In the genomic region with DNA sequence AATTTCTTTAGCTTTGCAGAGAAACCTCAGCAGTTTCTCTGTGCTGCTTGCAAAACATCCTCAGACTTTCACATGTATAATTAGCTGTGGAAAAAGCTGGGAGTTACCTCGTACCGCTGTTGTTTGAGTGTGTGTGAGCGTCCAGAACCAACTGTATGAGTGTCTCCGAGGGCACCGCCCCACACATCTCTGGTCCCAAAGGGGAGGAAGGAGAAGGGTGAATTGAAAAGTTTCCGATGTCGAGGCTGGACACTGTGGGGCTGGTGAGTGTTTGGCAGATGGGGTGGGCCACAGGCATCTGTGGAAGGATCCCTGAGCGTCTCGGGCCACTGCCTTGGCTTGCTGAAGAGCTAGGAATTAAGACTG, we compare ENCODE assay signal across 8 cellular contexts. TPM values are rescaled to one million over a fixed set of nuclear protein-coding genes. Genes with fewer than 3 reads are reported as not detected.
DNase-seq lines count a peak whose midpoint lies in the region; ATAC-seq and TF ChIP-seq lines count a peak whose summit lies in the region.

No MANE protein-coding gene starts in this region.

- H3K4me1 ChIP-seq in neutrophil (ENCODE audit: control insufficient read depth in 1 of 2, insufficient read depth in 1 of 2, low read depth in 1 of 2, low read length in 1 of 2) = peaks cover 40 to 43% of the 10 kb centered on the region in 2 experiments

- no peaks in the 10 kb centered on the region for H3K36me3 ChIP-seq in BJ (ENCODE audit: control insufficient read depth, insufficient read depth, low read length)
- no peaks in the 10 kb centered on the region for H3K36me3 ChIP-seq in neutrophil

- peak overlapping the region; percentile 97 for H3K27ac ChIP-seq in HL-60 (replicated peaks)
- peak overlapping the region; percentile 69 for H3K27ac ChIP-seq in neutrophil

- POLR2A ChIA-PET in BJ (lab: Charles Lee) = interaction anchor here (0.6 kb wide), 1 partner anchor 80 kb away, joined by 7 read pairs; no protein-coding TSS in a partner anchor
- POLR2A ChIA-PET in activated CD8-positive, alpha-beta T cell treated with anti-CD3 and anti-CD28 coated beads, Interleukin-2, amount 10 ng/mL, durations not matched to agents 7 days and 5 days (lab: Charles Lee) = interaction anchor here (0.6 to 2.7 kb wide), 6 partner anchors 20 to 72 kb away, joined by 3 to 13 read pairs (median 4); no protein-coding TSS in a partner anchor

- H3K4me1 Mint-ChIP-seq in activated CD8-positive, alpha-beta T cell treated with anti-CD3 and anti-CD28 coated beads, Interleukin-2, amount 10 ng/mL, durations not matched to agents 7 days and 5 days (ENCODE audit: low read depth) = peaks cover 59% of the 10 kb centered on the region

- no peak for DNase-seq in BJ (ENCODE audit: low read depth)
- DNase-seq in HL-60 (ENCODE audit: low read depth in 1 of 2, low spot score in 1 of 2) = peak; percentile 46 to 55
- peak; percentile 39 for DNase-seq in activated CD8-positive, alpha-beta T cell treated with anti-CD3 and anti-CD28 coated beads, Interleukin-2, amount 10 ng/mL, durations not matched to agents 7 days and 5 days
- DNase-seq in fibroblast of pulmonary artery (ENCODE audit: low read depth) = no peak
- DNase-seq in HPDE6-E6E7 (ENCODE audit: extremely low spot score) = no peak
- DNase-seq in COLO829 (ENCODE audit: low spot score) = no peak
- DNase-seq in GM19240 (ENCODE audit: insufficient read length, low spot score) = no peak

- CTCF ChIA-PET in BJ (lab: Yijun Ruan, JAX) = interaction anchor here (0.9 to 2.2 kb wide), 4 partner anchors 75 to 123 kb away, joined by 3 to 7 read pairs (median 4); no protein-coding TSS in a partner anchor
- CTCF ChIA-PET in activated CD8-positive, alpha-beta T cell treated with anti-CD3 and anti-CD28 coated beads, Interleukin-2, amount 10 ng/mL, durations not matched to agents 7 days and 5 days (lab: Charles Lee) = interaction anchor here (1.2 to 4.9 kb wide), 10 partner anchors 11 to 74 kb away, joined by 4 to 114 read pairs (median 19); no protein-coding TSS in a partner anchor

- peak overlapping the region; percentile 89 for H3K4me3 ChIP-seq in BJ (ENCODE audit: low read depth, low read length)
- peak overlapping the region; percentile 48 for H3K4me3 ChIP-seq in HL-60 (replicated peaks; ENCODE audit: insufficient read depth, low read length)
- peak overlapping the region; percentile 82 for H3K4me3 ChIP-seq in fibroblast of pulmonary artery (replicated peaks; ENCODE audit: low read depth, low read length)
- peak overlapping the region; percentile 63 to 81 for H3K4me3 ChIP-seq in neutrophil (ENCODE audit: low read depth in 1 of 2, low read length in 1 of 2)

- TF ChIP-seq CTCF in BJ (IDR thresholded peaks at IDR 0.05; ENCODE audit: insufficient read depth, low read depth, low read length) (no peak), HL-60 (IDR thresholded peaks at IDR 0.05; ENCODE audit: insufficient read depth, low read length) (no peak), fibroblast of pulmonary artery (IDR thresholded peaks at IDR 0.05; ENCODE audit: low read length, missing control alignments) (no peak), neutrophil (IDR thresholded peaks at IDR 0.05) (no peak)

- peaks cover 31% of the 10 kb centered on the region for H3K36me3 Mint-ChIP-seq in activated CD8-positive, alpha-beta T cell treated with anti-CD3 and anti-CD28 coated beads, Interleukin-2, amount 10 ng/mL, durations not matched to agents 7 days and 5 days (ENCODE audit: low read depth)

- H3K27me3 Mint-ChIP-seq in activated CD8-positive, alpha-beta T cell treated with anti-CD3 and anti-CD28 coated beads, Interleukin-2, amount 10 ng/mL, durations not matched to agents 7 days and 5 days (ENCODE audit: low read depth) = no peaks in the 10 kb centered on the region

- no peaks in the 10 kb centered on the region for H3K27me3 ChIP-seq in BJ (ENCODE audit: control insufficient read depth, insufficient read depth, low read length)
- no peaks in the 10 kb centered on the region for H3K27me3 ChIP-seq in HL-60 (ENCODE audit: insufficient read depth, poor library complexity, severe bottlenecking)
- H3K27me3 ChIP-seq in neutrophil = no peaks in the 10 kb centered on the region

- peak overlapping the region; percentile 90 for H3K4me3 Mint-ChIP-seq in activated CD8-positive, alpha-beta T cell treated with anti-CD3 and anti-CD28 coated beads, Interleukin-2, amount 10 ng/mL, durations not matched to agents 7 days and 5 days

- H3K9me3 ChIP-seq in neutrophil = no peaks in the 10 kb centered on the region

- H3K9me3 Mint-ChIP-seq in activated CD8-positive, alpha-beta T cell treated with anti-CD3 and anti-CD28 coated beads, Interleukin-2, amount 10 ng/mL, durations not matched to agents 7 days and 5 days (ENCODE audit: insufficient read depth) = no peaks in the 10 kb centered on the region

- peak overlapping the region; percentile 71 for H3K27ac Mint-ChIP-seq in activated CD8-positive, alpha-beta T cell treated with anti-CD3 and anti-CD28 coated beads, Interleukin-2, amount 10 ng/mL, durations not matched to agents 7 days and 5 days

- peak; percentile 7 for ATAC-seq in activated CD8-positive, alpha-beta T cell treated with anti-CD3 and anti-CD28 coated beads, Interleukin-2, amount 10 ng/mL, durations not matched to agents 7 days and 5 days

RNA-seq across cellular contexts. Expression of a gene that starts 1.2 kb away (rescaled TPM):
- polyA plus RNA-seq in BJ (2011; rRNA removed) = 361 and 409 TPM in 2 replicates
- 380 and 491 TPM in 2 replicates for polyA minus RNA-seq in BJ (2011; rRNA and poly(A)+ RNA removed)
- total RNA-seq in activated CD8-positive, alpha-beta T cell treated with anti-CD3 and anti-CD28 coated beads, Interleukin-2, amount 10 ng/mL, durations not matched to agents 7 days and 5 days = 10 to 100 TPM; 65.0 to 65.1 TPM

Comparison
In these comparisons a context has a peak if more than half of its experiments do, and no peak if none do; other contexts are left out.
1. DNase-seq: peak in HL-60 (2 of 2) and activated CD8-positive, alpha-beta T cell treated with anti-CD3 and anti-CD28 coated beads, Interleukin-2, amount 10 ng/mL, durations not matched to agents 7 days and 5 days (single experiment); none in BJ (single experiment), fibroblast of pulmonary artery (single experiment), HPDE6-E6E7 (single experiment), COLO829 (single experiment) and GM19240 (single experiment).
2. Peak in every context shown above with its lines, with median percentiles within 50 percentile points of each other: H3K4me3 ChIP-seq.